8 cellular contexts compared by ENCODE assay signal in genomic region chr5:132498152-132498551, GRCh38. TPM values are rescaled to one million over a fixed set of nuclear protein-coding genes. Genes with fewer than 3 reads are reported as not detected.
DNase-seq lines count a peak whose midpoint lies in the region; ATAC-seq, FAIRE-seq and TF ChIP-seq lines count a peak whose summit lies in the region.

No MANE protein-coding gene starts in this region.

- no peaks in the 10 kb centered on the region for H3K9me3 ChIP-seq in kidney (ENCODE audit: control insufficient read depth in 1 of 2, low read length in 2 of 2)

- no peak for ATAC-seq in GM21619 (IDR thresholded peaks at IDR 0.05; ENCODE audit: unreplicated experiment)

- H3K9ac ChIP-seq in kidney (ENCODE audit: low read length in 2 of 2) = peak overlapping the region in 1 of 2 donors; percentile 82

- no peak overlapping the region for H3K4me3 Mint-ChIP-seq in activated naive CD8-positive, alpha-beta T cell
- H3K4me3 Mint-ChIP-seq in stimulated activated naive CD8-positive, alpha-beta T cell treated with anti-CD3 and anti-CD28 coated beads, Interleukin-15, Interleukin-2, amounts not matched to agents 100 ng/mL and 50 ng/mL, for 24 hours = no peak overlapping the region

- TF ChIP-seq CTCF in kidney (IDR thresholded peaks at IDR 0.05; ENCODE audit: borderline replicate concordance, extremely low read depth, insufficient read depth) = no peak

- no peaks in the 10 kb centered on the region for H3K27me3 Mint-ChIP-seq in activated naive CD8-positive, alpha-beta T cell
- H3K27me3 Mint-ChIP-seq in stimulated activated naive CD8-positive, alpha-beta T cell treated with anti-CD3 and anti-CD28 coated beads, Interleukin-15, Interleukin-2, amounts not matched to agents 100 ng/mL and 50 ng/mL, for 24 hours = no peaks in the 10 kb centered on the region

- intact Hi-C loops in kidney (cut with DNase I) = no loop called here

- peak overlapping the region; percentile 95 to 96 for H3K27ac ChIP-seq in kidney (ENCODE audit: low read depth in 2 of 2, low read length in 2 of 2)

- peak overlapping the region; percentile 93 for H3K27ac Mint-ChIP-seq in activated naive CD8-positive, alpha-beta T cell
- H3K27ac Mint-ChIP-seq in stimulated activated naive CD8-positive, alpha-beta T cell treated with anti-CD3 and anti-CD28 coated beads, Interleukin-15, Interleukin-2, amounts not matched to agents 100 ng/mL and 50 ng/mL, for 24 hours = peak overlapping the region; percentile 43

- H3K36me3 Mint-ChIP-seq in activated naive CD8-positive, alpha-beta T cell = no peaks in the 10 kb centered on the region
- H3K36me3 Mint-ChIP-seq in stimulated activated naive CD8-positive, alpha-beta T cell treated with anti-CD3 and anti-CD28 coated beads, Interleukin-15, Interleukin-2, amounts not matched to agents 100 ng/mL and 50 ng/mL, for 24 hours (ENCODE audit: low read depth) = no peaks in the 10 kb centered on the region

- H3K4me3 ChIP-seq in kidney (ENCODE audit: low read length in 2 of 2) = no peak overlapping the region

- peaks cover 14 to 26% of the 10 kb centered on the region in 2 donors for H3K4me1 ChIP-seq in kidney (ENCODE audit: control insufficient read depth in 1 of 2, insufficient read depth in 1 of 2, low read depth in 1 of 2, low read length in 2 of 2)

- no peaks in the 10 kb centered on the region for H3K9me3 Mint-ChIP-seq in activated naive CD8-positive, alpha-beta T cell (ENCODE audit: low read depth)
- no peaks in the 10 kb centered on the region for H3K9me3 Mint-ChIP-seq in stimulated activated naive CD8-positive, alpha-beta T cell treated with anti-CD3 and anti-CD28 coated beads, Interleukin-15, Interleukin-2, amounts not matched to agents 100 ng/mL and 50 ng/mL, for 24 hours

- DNase-seq in HS-5 (ENCODE audit: low read depth) (peak; percentile 41), kidney (no peak), NCI-H1417 treated with DMSO at 0.1 percent for 48 hours (lab: John Stamatoyannopoulos, UW) (no peak), NCI-H345 treated with DMSO at 0.1 percent for 48 hours (lab: John Stamatoyannopoulos, UW; ENCODE audit: unreplicated experiment) (no peak), NCI-H1930 (lab: John Stamatoyannopoulos, UW) (no peak)

- H3K4me1 Mint-ChIP-seq in activated naive CD8-positive, alpha-beta T cell (ENCODE audit: low read depth) = peaks cover 53% of the 10 kb centered on the region
- H3K4me1 Mint-ChIP-seq in stimulated activated naive CD8-positive, alpha-beta T cell treated with anti-CD3 and anti-CD28 coated beads, Interleukin-15, Interleukin-2, amounts not matched to agents 100 ng/mL and 50 ng/mL, for 24 hours (ENCODE audit: low read depth) = peaks cover 55% of the 10 kb centered on the region

- no peaks in the 10 kb centered on the region for H3K36me3 ChIP-seq in kidney (ENCODE audit: control insufficient read depth in 1 of 2, insufficient read depth in 2 of 2, low read length in 2 of 2)

- FAIRE-seq in kidney (lab: Jason Lieb, UNC) = no peak

RNA-seq across cellular contexts. Expression of gene IRF1, which starts 7.6 kb away (rescaled TPM):
- 55.6 TPM for total RNA-seq in kidney
- 20.5 TPM for polyA plus RNA-seq in kidney (ENCODE audit: insufficient read depth, low read depth, low replicate concordance)

RNA-seq across cellular contexts. Expression of gene IL5, which starts 45.2 kb away (rescaled TPM):
- not detected for total RNA-seq in kidney
- polyA plus RNA-seq in kidney (ENCODE audit: insufficient read depth, low read depth, low replicate concordance) = not detected

RNA-seq across cellular contexts. Expression of gene RAD50, which starts 58.6 kb away (rescaled TPM):
- 36.4 TPM for total RNA-seq in kidney
- polyA plus RNA-seq in kidney (ENCODE audit: insufficient read depth, low read depth, low replicate concordance) = 12.6 TPM
